Comparison of ENCODE assay signal across 1 cellular context in genomic region chr19:14369399-14370168, GRCh38.
TF ChIP-seq lines count a peak whose summit lies in the region.

No MANE protein-coding gene starts in this region.

TF ChIP-seq in HepG2, 621 proteins besides CTCF, POLR2A, EP300 and RAD21:
- TF ChIP-seq BRF2 (CRISPR knock-in tag; IDR thresholded peaks at IDR 0.05) = no peak
- TF ChIP-seq THAP11 (CRISPR knock-in tag; IDR thresholded peaks at IDR 0.05) = no peak
- no peak for TF ChIP-seq MBNL3 (CRISPR knock-in tag; conservative IDR thresholded peaks at IDR 0.05)
- TF ChIP-seq TBX2 (CRISPR knock-in tag; IDR thresholded peaks at IDR 0.05; ENCODE audit: borderline replicate concordance) = 0 out of 2 replicates have a peak, but pooled peaks have one; percentile 20
- no peak for TF ChIP-seq HOXA5 (CRISPR knock-in tag; IDR thresholded peaks at IDR 0.05)
- TF ChIP-seq ZNF121 (CRISPR knock-in tag; IDR thresholded peaks at IDR 0.05) = 0 out of 2 replicates have a peak, but pooled peaks have one; percentile 28
- TF ChIP-seq CREB1 (IDR thresholded peaks at IDR 0.05) = peak; percentile 61
- TF ChIP-seq CREB1 (CRISPR knock-in tag; IDR thresholded peaks at IDR 0.05) = no peak
- TF ChIP-seq, protein P1, sequence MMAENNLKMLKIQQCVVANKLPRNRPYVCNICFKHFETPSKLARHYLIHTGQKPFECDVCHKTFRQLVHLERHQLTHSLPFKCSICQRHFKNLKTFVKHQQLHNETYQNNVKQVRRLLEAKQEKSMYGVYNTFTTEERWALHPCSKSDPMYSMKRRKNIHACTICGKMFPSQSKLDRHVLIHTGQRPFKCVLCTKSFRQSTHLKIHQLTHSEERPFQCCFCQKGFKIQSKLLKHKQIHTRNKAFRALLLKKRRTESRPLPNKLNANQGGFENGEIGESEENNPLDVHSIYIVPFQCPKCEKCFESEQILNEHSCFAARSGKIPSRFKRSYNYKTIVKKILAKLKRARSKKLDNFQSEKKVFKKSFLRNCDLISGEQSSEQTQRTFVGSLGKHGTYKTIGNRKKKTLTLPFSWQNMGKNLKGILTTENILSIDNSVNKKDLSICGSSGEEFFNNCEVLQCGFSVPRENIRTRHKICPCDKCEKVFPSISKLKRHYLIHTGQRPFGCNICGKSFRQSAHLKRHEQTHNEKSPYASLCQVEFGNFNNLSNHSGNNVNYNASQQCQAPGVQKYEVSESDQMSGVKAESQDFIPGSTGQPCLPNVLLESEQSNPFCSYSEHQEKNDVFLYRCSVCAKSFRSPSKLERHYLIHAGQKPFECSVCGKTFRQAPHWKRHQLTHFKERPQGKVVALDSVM (CRISPR knock-in tag; IDR thresholded peaks at IDR 0.05) = peak; percentile 61; the same call in 1 of the 2 replicates
- TF ChIP-seq NCOA1 (CRISPR knock-in tag; IDR thresholded peaks at IDR 0.05) = no peak
- TF ChIP-seq ZSCAN30 (CRISPR knock-in tag; IDR thresholded peaks at IDR 0.05) = no peak
- TF ChIP-seq GABPB1 (CRISPR knock-in tag; IDR thresholded peaks at IDR 0.05) = no peak
